ENCODE assay signal across 1 cellular context in the genomic region with DNA sequence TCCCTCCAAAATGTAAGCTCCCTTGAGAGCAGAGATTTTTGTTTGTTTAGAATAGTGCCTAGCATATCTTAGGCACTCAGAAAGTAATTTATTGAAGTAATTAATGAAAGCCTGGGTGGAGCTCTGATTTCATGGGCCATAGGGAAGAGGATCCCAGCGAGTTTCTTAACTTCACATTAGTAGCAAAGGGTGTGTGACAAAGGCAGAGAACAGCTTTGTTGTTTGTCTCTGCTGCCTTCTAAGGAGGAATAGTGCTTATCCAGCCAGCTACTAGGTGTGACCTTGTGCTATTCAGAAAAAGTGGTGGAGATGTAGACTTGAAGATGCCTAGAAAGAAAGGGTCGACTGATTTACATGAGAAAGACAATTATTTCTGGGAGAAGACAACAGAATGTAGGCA.
TF ChIP-seq lines count a peak whose summit lies in the region.

No MANE protein-coding gene starts in this region.

TF ChIP-seq in GM23338, 12 proteins besides CTCF, POLR2A, EP300 and RAD21 (continued from another document):
- TF ChIP-seq, protein P1, sequence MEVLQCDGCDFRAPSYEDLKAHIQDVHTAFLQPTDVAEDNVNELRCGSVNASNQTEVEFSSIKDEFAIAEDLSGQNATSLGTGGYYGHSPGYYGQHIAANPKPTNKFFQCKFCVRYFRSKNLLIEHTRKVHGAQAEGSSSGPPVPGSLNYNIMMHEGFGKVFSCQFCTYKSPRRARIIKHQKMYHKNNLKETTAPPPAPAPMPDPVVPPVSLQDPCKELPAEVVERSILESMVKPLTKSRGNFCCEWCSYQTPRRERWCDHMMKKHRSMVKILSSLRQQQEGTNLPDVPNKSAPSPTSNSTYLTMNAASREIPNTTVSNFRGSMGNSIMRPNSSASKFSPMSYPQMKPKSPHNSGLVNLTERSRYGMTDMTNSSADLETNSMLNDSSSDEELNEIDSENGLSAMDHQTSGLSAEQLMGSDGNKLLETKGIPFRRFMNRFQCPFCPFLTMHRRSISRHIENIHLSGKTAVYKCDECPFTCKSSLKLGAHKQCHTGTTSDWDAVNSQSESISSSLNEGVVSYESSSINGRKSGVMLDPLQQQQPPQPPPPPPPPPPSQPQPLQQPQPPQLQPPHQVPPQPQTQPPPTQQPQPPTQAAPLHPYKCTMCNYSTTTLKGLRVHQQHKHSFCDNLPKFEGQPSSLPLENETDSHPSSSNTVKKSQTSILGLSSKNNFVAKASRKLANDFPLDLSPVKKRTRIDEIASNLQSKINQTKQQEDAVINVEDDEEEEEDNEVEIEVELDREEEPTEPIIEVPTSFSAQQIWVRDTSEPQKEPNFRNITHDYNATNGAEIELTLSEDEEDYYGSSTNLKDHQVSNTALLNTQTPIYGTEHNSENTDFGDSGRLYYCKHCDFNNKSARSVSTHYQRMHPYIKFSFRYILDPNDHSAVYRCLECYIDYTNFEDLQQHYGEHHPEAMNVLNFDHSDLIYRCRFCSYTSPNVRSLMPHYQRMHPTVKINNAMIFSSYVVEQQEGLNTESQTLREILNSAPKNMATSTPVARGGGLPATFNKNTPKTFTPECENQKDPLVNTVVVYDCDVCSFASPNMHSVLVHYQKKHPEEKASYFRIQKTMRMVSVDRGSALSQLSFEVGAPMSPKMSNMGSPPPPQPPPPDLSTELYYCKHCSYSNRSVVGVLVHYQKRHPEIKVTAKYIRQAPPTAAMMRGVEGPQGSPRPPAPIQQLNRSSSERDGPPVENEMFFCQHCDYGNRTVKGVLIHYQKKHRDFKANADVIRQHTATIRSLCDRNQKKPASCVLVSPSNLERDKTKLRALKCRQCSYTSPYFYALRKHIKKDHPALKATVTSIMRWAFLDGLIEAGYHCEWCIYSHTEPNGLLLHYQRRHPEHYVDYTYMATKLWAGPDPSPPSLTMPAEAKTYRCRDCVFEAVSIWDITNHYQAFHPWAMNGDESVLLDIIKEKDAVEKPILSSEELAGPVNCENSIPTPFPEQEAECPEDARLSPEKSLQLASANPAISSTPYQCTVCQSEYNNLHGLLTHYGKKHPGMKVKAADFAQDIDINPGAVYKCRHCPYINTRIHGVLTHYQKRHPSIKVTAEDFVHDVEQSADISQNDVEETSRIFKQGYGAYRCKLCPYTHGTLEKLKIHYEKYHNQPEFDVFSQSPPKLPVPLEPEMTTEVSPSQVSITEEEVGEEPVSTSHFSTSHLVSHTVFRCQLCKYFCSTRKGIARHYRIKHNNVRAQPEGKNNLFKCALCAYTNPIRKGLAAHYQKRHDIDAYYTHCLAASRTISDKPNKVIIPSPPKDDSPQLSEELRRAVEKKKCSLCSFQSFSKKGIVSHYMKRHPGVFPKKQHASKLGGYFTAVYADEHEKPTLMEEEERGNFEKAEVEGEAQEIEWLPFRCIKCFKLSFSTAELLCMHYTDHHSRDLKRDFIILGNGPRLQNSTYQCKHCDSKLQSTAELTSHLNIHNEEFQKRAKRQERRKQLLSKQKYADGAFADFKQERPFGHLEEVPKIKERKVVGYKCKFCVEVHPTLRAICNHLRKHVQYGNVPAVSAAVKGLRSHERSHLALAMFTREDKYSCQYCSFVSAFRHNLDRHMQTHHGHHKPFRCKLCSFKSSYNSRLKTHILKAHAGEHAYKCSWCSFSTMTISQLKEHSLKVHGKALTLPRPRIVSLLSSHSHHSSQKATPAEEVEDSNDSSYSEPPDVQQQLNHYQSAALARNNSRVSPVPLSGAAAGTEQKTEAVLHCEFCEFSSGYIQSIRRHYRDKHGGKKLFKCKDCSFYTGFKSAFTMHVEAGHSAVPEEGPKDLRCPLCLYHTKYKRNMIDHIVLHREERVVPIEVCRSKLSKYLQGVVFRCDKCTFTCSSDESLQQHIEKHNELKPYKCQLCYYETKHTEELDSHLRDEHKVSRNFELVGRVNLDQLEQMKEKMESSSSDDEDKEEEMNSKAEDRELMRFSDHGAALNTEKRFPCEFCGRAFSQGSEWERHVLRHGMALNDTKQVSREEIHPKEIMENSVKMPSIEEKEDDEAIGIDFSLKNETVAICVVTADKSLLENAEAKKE (CRISPR knock-in tag; IDR thresholded peaks at IDR 0.05) = no peak
- no peak for TF ChIP-seq EZH2 (IDR thresholded peaks at IDR 0.05; ENCODE audit: low read depth, unreplicated experiment)
- TF ChIP-seq ZNF331 (CRISPR knock-in tag; IDR thresholded peaks at IDR 0.05; ENCODE audit: low read depth) = no peak
- TF ChIP-seq JUNB (IDR thresholded peaks at IDR 0.05; ENCODE audit: unreplicated experiment) = no peak
- TF ChIP-seq, protein P2, sequence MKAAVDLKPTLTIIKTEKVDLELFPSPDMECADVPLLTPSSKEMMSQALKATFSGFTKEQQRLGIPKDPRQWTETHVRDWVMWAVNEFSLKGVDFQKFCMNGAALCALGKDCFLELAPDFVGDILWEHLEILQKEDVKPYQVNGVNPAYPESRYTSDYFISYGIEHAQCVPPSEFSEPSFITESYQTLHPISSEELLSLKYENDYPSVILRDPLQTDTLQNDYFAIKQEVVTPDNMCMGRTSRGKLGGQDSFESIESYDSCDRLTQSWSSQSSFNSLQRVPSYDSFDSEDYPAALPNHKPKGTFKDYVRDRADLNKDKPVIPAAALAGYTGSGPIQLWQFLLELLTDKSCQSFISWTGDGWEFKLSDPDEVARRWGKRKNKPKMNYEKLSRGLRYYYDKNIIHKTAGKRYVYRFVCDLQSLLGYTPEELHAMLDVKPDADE (IDR thresholded peaks at IDR 0.05) = no peak
- no peak for TF ChIP-seq NANOG (IDR thresholded peaks at IDR 0.05; ENCODE audit: borderline replicate concordance)
- TF ChIP-seq EZH2phosphoT487 (IDR thresholded peaks at IDR 0.05; ENCODE audit: unreplicated experiment) = no peak
- TF ChIP-seq, protein P3, sequence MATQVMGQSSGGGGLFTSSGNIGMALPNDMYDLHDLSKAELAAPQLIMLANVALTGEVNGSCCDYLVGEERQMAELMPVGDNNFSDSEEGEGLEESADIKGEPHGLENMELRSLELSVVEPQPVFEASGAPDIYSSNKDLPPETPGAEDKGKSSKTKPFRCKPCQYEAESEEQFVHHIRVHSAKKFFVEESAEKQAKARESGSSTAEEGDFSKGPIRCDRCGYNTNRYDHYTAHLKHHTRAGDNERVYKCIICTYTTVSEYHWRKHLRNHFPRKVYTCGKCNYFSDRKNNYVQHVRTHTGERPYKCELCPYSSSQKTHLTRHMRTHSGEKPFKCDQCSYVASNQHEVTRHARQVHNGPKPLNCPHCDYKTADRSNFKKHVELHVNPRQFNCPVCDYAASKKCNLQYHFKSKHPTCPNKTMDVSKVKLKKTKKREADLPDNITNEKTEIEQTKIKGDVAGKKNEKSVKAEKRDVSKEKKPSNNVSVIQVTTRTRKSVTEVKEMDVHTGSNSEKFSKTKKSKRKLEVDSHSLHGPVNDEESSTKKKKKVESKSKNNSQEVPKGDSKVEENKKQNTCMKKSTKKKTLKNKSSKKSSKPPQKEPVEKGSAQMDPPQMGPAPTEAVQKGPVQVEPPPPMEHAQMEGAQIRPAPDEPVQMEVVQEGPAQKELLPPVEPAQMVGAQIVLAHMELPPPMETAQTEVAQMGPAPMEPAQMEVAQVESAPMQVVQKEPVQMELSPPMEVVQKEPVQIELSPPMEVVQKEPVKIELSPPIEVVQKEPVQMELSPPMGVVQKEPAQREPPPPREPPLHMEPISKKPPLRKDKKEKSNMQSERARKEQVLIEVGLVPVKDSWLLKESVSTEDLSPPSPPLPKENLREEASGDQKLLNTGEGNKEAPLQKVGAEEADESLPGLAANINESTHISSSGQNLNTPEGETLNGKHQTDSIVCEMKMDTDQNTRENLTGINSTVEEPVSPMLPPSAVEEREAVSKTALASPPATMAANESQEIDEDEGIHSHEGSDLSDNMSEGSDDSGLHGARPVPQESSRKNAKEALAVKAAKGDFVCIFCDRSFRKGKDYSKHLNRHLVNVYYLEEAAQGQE (IDR thresholded peaks at IDR 0.05; ENCODE audit: unreplicated experiment) = no peak
- no peak for TF ChIP-seq CREB1 (CRISPR knock-in tag; IDR thresholded peaks at IDR 0.05; ENCODE audit: low read depth)
